Comparison of ENCODE assay signal across 10 cellular contexts in genomic region chr22:25447067-25447688, GRCh38.
DNase-seq lines count a peak whose midpoint lies in the region; ATAC-seq and TF ChIP-seq lines count a peak whose summit lies in the region.
"Had no signal": no experiment of that assay in that cellular context is flagged by ENCODE, and none has a peak within 500 bp of the region (broad histone marks: within the 10 kb centered on the region; RNA-seq: fewer than 3 reads in every experiment).

No MANE protein-coding gene starts in this region.

- peaks cover 38% of the 10 kb centered on the region for H3K79me2 ChIP-seq in mesendoderm (ENCODE audit: control insufficient read depth, insufficient read depth, low read length)

- H3K4me1 ChIP-seq in mesendoderm (ENCODE audit: control insufficient read depth, low read depth, low read length) = no peaks in the 10 kb centered on the region

- H3K4me3 Mint-ChIP-seq in CD4-positive, alpha-beta T cell = peak overlapping the region; percentile 96
- peak overlapping the region; percentile 79 for H3K4me3 Mint-ChIP-seq in activated CD4-positive, alpha-beta memory T cell treated with anti-CD3 and anti-CD28 coated beads for 36 hours

- no peak overlapping the region for H3K9ac ChIP-seq in mesendoderm (ENCODE audit: low read length)

- no peak overlapping the region for H3K4ac ChIP-seq in mesendoderm (ENCODE audit: low read depth, low read length)

- H3K9me3 ChIP-seq in CD4-positive, alpha-beta T cell (ENCODE audit: control insufficient read depth, low read length) = no peaks in the 10 kb centered on the region
- H3K9me3 ChIP-seq: body of pancreas, vagina had no signal

- ATAC-seq in CD4-positive, alpha-beta T cell (ENCODE audit: poor library complexity) = no peak
- ATAC-seq in GM18873 (IDR thresholded peaks at IDR 0.05; ENCODE audit: low FRiP score, unreplicated experiment) = no peak
- ATAC-seq in HG03025 (IDR thresholded peaks at IDR 0.05; ENCODE audit: low FRiP score, unreplicated experiment) = no peak

- no peaks in the 10 kb centered on the region for H3K27me3 ChIP-seq in CD4-positive, alpha-beta T cell (ENCODE audit: control insufficient read depth, insufficient read depth, low read length)
- no peaks in the 10 kb centered on the region for H3K27me3 ChIP-seq in mesendoderm (ENCODE audit: insufficient read depth, low read length, poor library complexity)
- H3K27me3 ChIP-seq: body of pancreas, vagina had no signal

- POLR2A ChIA-PET in CD4-positive, alpha-beta T cell (lab: Charles Lee) = no interaction called here
- POLR2A ChIA-PET in activated CD4-positive, alpha-beta memory T cell treated with anti-CD3 and anti-CD28 coated beads for 36 hours (lab: Charles Lee) = interaction anchor here (0.6 kb wide), 1 partner anchor 36 kb away, joined by 4 read pairs; no protein-coding TSS in a partner anchor

- H3K4me3 ChIP-seq in HFF-Myc (replicated peaks; ENCODE audit: low read depth, low read length) (peak overlapping the region; percentile 89), mesendoderm (ENCODE audit: low read length) (no peak overlapping the region)

- no peak overlapping the region for H2BK120ac ChIP-seq in mesendoderm (ENCODE audit: low read depth, low read length)

- peaks cover 4% of the 10 kb centered on the region for H3K79me1 ChIP-seq in mesendoderm (ENCODE audit: low read length)

- H2BK5ac ChIP-seq in mesendoderm (ENCODE audit: low read length) = no peak overlapping the region

- H2BK15ac ChIP-seq in mesendoderm (replicated peaks; ENCODE audit: low read depth) = no peak overlapping the region

- H3K18ac ChIP-seq in mesendoderm (ENCODE audit: low read length) = no peak overlapping the region

- no peaks in the 10 kb centered on the region for H3K27me3 Mint-ChIP-seq in CD4-positive, alpha-beta T cell
- H3K27me3 Mint-ChIP-seq in activated CD4-positive, alpha-beta memory T cell treated with anti-CD3 and anti-CD28 coated beads for 36 hours = no peaks in the 10 kb centered on the region

- H4K8ac ChIP-seq in mesendoderm (ENCODE audit: low read depth, low read length) = no peak overlapping the region

- no peaks in the 10 kb centered on the region for H3K36me3 ChIP-seq in mesendoderm (ENCODE audit: control insufficient read depth, insufficient read depth, low read length)
- H3K36me3 ChIP-seq: vagina had no signal

- no peak overlapping the region for H2AK5ac ChIP-seq in mesendoderm (ENCODE audit: low read length)

- no peaks in the 10 kb centered on the region for H3K9me3 Mint-ChIP-seq in CD4-positive, alpha-beta T cell
- no peaks in the 10 kb centered on the region for H3K9me3 Mint-ChIP-seq in activated CD4-positive, alpha-beta memory T cell treated with anti-CD3 and anti-CD28 coated beads for 36 hours

- no peak overlapping the region for H3K4me2 ChIP-seq in mesendoderm (ENCODE audit: low read length)

- peaks cover 15% of the 10 kb centered on the region for H3K36me3 Mint-ChIP-seq in CD4-positive, alpha-beta T cell (ENCODE audit: low read depth)
- peaks cover 9% of the 10 kb centered on the region for H3K36me3 Mint-ChIP-seq in activated CD4-positive, alpha-beta memory T cell treated with anti-CD3 and anti-CD28 coated beads for 36 hours

- TF ChIP-seq CTCF in CD4-positive, alpha-beta T cell (IDR thresholded peaks at IDR 0.05) = no peak
- TF ChIP-seq CTCF in HFF-Myc (IDR thresholded peaks at IDR 0.05; ENCODE audit: low read depth, low read length, missing control alignments) = no peak

- peak overlapping the region; percentile 88 for H3K27ac Mint-ChIP-seq in CD4-positive, alpha-beta T cell
- H3K27ac Mint-ChIP-seq in activated CD4-positive, alpha-beta memory T cell treated with anti-CD3 and anti-CD28 coated beads for 36 hours = peak overlapping the region; percentile 89

- peaks cover 38% of the 10 kb centered on the region for H3K4me1 Mint-ChIP-seq in CD4-positive, alpha-beta T cell (ENCODE audit: low read depth)
- peaks cover 34% of the 10 kb centered on the region for H3K4me1 Mint-ChIP-seq in activated CD4-positive, alpha-beta memory T cell treated with anti-CD3 and anti-CD28 coated beads for 36 hours (ENCODE audit: low read depth)

- no peak overlapping the region for H3K27ac ChIP-seq in CD4-positive, alpha-beta T cell (ENCODE audit: low read depth, low read length)
- H3K27ac ChIP-seq in mesendoderm (ENCODE audit: low read depth, low read length) = no peak overlapping the region

- CTCF ChIA-PET in CD4-positive, alpha-beta T cell (lab: Charles Lee) = interaction anchor here (0.6 to 1.0 kb wide), 3 partner anchors 37 to 387 kb away, joined by 3 to 4 read pairs (median 3); no protein-coding TSS in a partner anchor
- CTCF ChIA-PET in activated CD4-positive, alpha-beta memory T cell treated with anti-CD3 and anti-CD28 coated beads for 36 hours (lab: Charles Lee) = interaction anchor here (0.5 to 2.8 kb wide), 10 partner anchors 7 to 326 kb away, joined by 3 to 13 read pairs (median 4); no protein-coding TSS in a partner anchor

- peak overlapping the region; percentile 17 for H3K56ac ChIP-seq in mesendoderm (ENCODE audit: low read length)

- no peak for DNase-seq in CD4-positive, alpha-beta T cell
- no peak for DNase-seq in HFF-Myc (ENCODE audit: extremely low read depth, low read depth)
- no peak for DNase-seq in activated CD4-positive, alpha-beta memory T cell treated with anti-CD3 and anti-CD28 coated beads for 36 hours
- no peak for DNase-seq in mesendoderm
- DNase-seq in foreskin melanocyte = no peak
- no peak for DNase-seq in activated gamma-delta T cell (lab: John Stamatoyannopoulos, UW)

- H4K5ac ChIP-seq in mesendoderm (ENCODE audit: low read length) = no peak overlapping the region

- no CpG with 5 or more reads among the region's 4 CpGs for WGBS in mesendoderm (ENCODE audit: extremely low coverage, insufficient coverage, low lambda C conversion rate)

- intact Hi-C loops in CD4-positive, alpha-beta T cell (cut with DNase I, micrococcal nuclease) = loop anchor here in 1 of 2 experiments (5.0 to 10.0 kb wide), 6 partner anchors 40 to 885 kb away; no protein-coding TSS in a partner anchor
- intact Hi-C loops in activated CD4-positive, alpha-beta memory T cell treated with anti-CD3 and anti-CD28 coated beads for 36 hours (cut with micrococcal nuclease) = loop anchor here (5.0 kb wide), 5 partner anchors 45 to 370 kb away; no protein-coding TSS in a partner anchor

- no peak overlapping the region for H3K23ac ChIP-seq in mesendoderm (ENCODE audit: low read length)
